Comparison of ENCODE assay signal across 26 cellular contexts in the genomic region with DNA sequence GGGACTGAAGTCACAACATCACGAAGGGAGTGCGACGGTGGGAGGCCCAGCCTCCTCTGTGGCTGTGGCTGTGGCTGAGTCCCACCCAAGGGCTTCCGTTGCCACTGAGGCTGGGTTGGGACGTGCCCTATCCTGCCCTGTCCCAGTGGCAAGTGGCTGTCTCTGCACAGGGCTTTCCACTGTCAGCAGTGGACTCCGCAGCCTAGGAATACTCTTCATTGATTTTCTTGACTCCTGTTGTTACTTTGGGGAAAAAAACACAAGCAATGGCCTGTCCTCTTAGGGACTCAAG.
"Had no signal": no experiment of that assay in that cellular context is flagged by ENCODE, and none has a peak within 500 bp of the region (broad histone marks: within the 10 kb centered on the region; RNA-seq: fewer than 3 reads in every experiment).

No MANE protein-coding gene starts in this region.

- H3K27me3 ChIP-seq: colonic mucosa, esophagus muscularis mucosa, foreskin keratinocyte, gastroesophageal sphincter, heart left ventricle, hepatocyte, neutrophil, pancreas, tibial nerve, upper lobe of left lung, uterus had no signal

- H2AFZ ChIP-seq: hepatocyte had no signal

- H3K27ac Mint-ChIP-seq: dendritic cell treated with granulocyte-macrophage colony-stimulating factor and Interleukin-4, amounts not matched to agents 40 ng/mL and 50 ng/mL, for 4 days; mesothelial cell of epicardium; natural killer cell treated with Interleukin-12 subunit alpha and Interleukin-12 subunit beta and Interleukin-15 and Interleukin-18, amount 100 ng/mL, for 72 hours; progenitor cell of endocrine pancreas; stimulated activated effector memory CD8-positive, alpha-beta T cell treated with anti-CD3 and anti-CD28 coated beads, Interleukin-12 subunit alpha, Interleukin-12 subunit beta, amount 100 ng/mL, for 72 hours had no signal

- H3K4me2 ChIP-seq: hepatocyte had no signal

- H3K27ac ChIP-seq: colonic mucosa, esophagus muscularis mucosa, foreskin keratinocyte, gastroesophageal sphincter, heart left ventricle, hepatocyte, neutrophil, pancreas, thoracic aorta, tibial nerve, upper lobe of left lung, uterus had no signal

- H3K4me1 ChIP-seq: colonic mucosa, esophagus muscularis mucosa, foreskin keratinocyte, gastroesophageal sphincter, heart left ventricle, tibial nerve, upper lobe of left lung, uterus had no signal

- FAIRE-seq: kidney, pancreas had no signal

- H3K9me3 ChIP-seq: colonic mucosa, esophagus muscularis mucosa, neutrophil, pancreas, thoracic aorta, upper lobe of left lung, uterus had no signal

- H3K4me3 ChIP-seq: colonic mucosa, esophagus muscularis mucosa, gastroesophageal sphincter, heart left ventricle, hepatocyte, mucosa of descending colon, pancreas, thoracic aorta, tibial nerve, upper lobe of left lung, uterus had no signal

- H3K27me3 Mint-ChIP-seq: dendritic cell treated with granulocyte-macrophage colony-stimulating factor and Interleukin-4, amounts not matched to agents 40 ng/mL and 50 ng/mL, for 4 days; naive B cell; natural killer cell treated with Interleukin-12 subunit alpha and Interleukin-12 subunit beta and Interleukin-15 and Interleukin-18, amount 100 ng/mL, for 72 hours; progenitor cell of endocrine pancreas had no signal

- H3K4me1 Mint-ChIP-seq: mesothelial cell of epicardium, naive B cell had no signal

- H3K79me2 ChIP-seq: hepatocyte had no signal

- ATAC-seq: foreskin keratinocyte; gastroesophageal sphincter; stimulated activated effector memory CD8-positive, alpha-beta T cell treated with anti-CD3 and anti-CD28 coated beads, Interleukin-12 subunit alpha, Interleukin-12 subunit beta, amount 100 ng/mL, for 72 hours; stimulated activated naive CD8-positive, alpha-beta T cell treated with anti-CD3 and anti-CD28 coated beads, Interleukin-15, Interleukin-2, amounts not matched to agents 100 U/mL and 50 U/mL, for 24 hours had no signal

- DNase-seq: colonic mucosa; effector memory CD4-positive, alpha-beta T cell; foreskin keratinocyte; heart left ventricle; kidney; mesenchymal stem cell; mucosa of descending colon; naive B cell; stimulated activated CD4-positive, alpha-beta T cell treated with anti-CD3 and anti-CD28 coated beads, Interleukin-2, amount 100 ng/mL, for 24 hours; stimulated activated CD4-positive, alpha-beta T cell treated with anti-CD3 and anti-CD28 coated beads, Interleukin-4, amount 100 ng/mL, for 24 hours; stimulated activated naive CD8-positive, alpha-beta T cell treated with anti-CD3 and anti-CD28 coated beads, Interleukin-15, Interleukin-2, amounts not matched to agents 100 U/mL and 50 U/mL, for 24 hours; upper lobe of left lung; uterus had no signal

- H3K9me3 Mint-ChIP-seq: natural killer cell treated with Interleukin-12 subunit alpha and Interleukin-12 subunit beta and Interleukin-15 and Interleukin-18, amount 100 ng/mL, for 72 hours had no signal

- H3K4me3 Mint-ChIP-seq: dendritic cell treated with granulocyte-macrophage colony-stimulating factor and Interleukin-4, amounts not matched to agents 40 ng/mL and 50 ng/mL, for 4 days; mesothelial cell of epicardium; naive B cell; natural killer cell treated with Interleukin-12 subunit alpha and Interleukin-12 subunit beta and Interleukin-15 and Interleukin-18, amount 100 ng/mL, for 72 hours; neural crest cell; stimulated activated effector memory CD8-positive, alpha-beta T cell treated with anti-CD3 and anti-CD28 coated beads, Interleukin-12 subunit alpha, Interleukin-12 subunit beta, amount 100 ng/mL, for 72 hours had no signal

- H3K36me3 ChIP-seq: colonic mucosa, uterus had no signal
